1 cellular context compared by ENCODE assay signal in genomic region chr17:50626037-50626574, GRCh38.
TF ChIP-seq lines count a peak whose summit lies in the region.

No MANE protein-coding gene starts in this region.

TF ChIP-seq in HepG2, 621 proteins besides CTCF, POLR2A, EP300 and RAD21 (continued from another document and continues in another):
- TF ChIP-seq SCMH1 (CRISPR knock-in tag; IDR thresholded peaks at IDR 0.05; ENCODE audit: borderline replicate concordance), result no peak
- peak; percentile 37; the same call in 1 of the 2 replicates for TF ChIP-seq ELF1 (CRISPR knock-in tag; IDR thresholded peaks at IDR 0.05)
- no peak for TF ChIP-seq MEF2D (CRISPR knock-in tag; IDR thresholded peaks at IDR 0.05)
- TF ChIP-seq ZFP1 (CRISPR knock-in tag; IDR thresholded peaks at IDR 0.05), result no peak
- TF ChIP-seq PCBP1 (IDR thresholded peaks at IDR 0.05; ENCODE audit: borderline replicate concordance, low read depth, low read length), result no peak
- no peak; the same call in 1 of the 2 replicates for TF ChIP-seq ZNF451 (CRISPR knock-in tag; IDR thresholded peaks at IDR 0.05)
- TF ChIP-seq POLR2AphosphoS5 (IDR thresholded peaks at IDR 0.05; ENCODE audit: low read depth, low read length), result no peak
- TF ChIP-seq ZNF777 (CRISPR knock-in tag; IDR thresholded peaks at IDR 0.05), result peak; percentile 57; the same call in 1 of the 2 replicates
- TF ChIP-seq, protein P1, sequence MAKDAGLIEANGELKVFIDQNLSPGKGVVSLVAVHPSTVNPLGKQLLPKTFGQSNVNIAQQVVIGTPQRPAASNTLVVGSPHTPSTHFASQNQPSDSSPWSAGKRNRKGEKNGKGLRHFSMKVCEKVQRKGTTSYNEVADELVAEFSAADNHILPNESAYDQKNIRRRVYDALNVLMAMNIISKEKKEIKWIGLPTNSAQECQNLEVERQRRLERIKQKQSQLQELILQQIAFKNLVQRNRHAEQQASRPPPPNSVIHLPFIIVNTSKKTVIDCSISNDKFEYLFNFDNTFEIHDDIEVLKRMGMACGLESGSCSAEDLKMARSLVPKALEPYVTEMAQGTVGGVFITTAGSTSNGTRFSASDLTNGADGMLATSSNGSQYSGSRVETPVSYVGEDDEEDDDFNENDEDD (CRISPR knock-in tag; IDR thresholded peaks at IDR 0.05; ENCODE audit: borderline replicate concordance), result no peak
- no peak for TF ChIP-seq ZNF781 (CRISPR knock-in tag; IDR thresholded peaks at IDR 0.05; ENCODE audit: borderline replicate concordance, not compliant biosample characterization)
- no peak for TF ChIP-seq ZHX2 (IDR thresholded peaks at IDR 0.05; ENCODE audit: low read depth)
- no peak for TF ChIP-seq ZHX2 (CRISPR knock-in tag; IDR thresholded peaks at IDR 0.05; ENCODE audit: borderline replicate concordance)
- no peak for TF ChIP-seq NFYB (CRISPR knock-in tag; IDR thresholded peaks at IDR 0.05)
- TF ChIP-seq, protein P2, sequence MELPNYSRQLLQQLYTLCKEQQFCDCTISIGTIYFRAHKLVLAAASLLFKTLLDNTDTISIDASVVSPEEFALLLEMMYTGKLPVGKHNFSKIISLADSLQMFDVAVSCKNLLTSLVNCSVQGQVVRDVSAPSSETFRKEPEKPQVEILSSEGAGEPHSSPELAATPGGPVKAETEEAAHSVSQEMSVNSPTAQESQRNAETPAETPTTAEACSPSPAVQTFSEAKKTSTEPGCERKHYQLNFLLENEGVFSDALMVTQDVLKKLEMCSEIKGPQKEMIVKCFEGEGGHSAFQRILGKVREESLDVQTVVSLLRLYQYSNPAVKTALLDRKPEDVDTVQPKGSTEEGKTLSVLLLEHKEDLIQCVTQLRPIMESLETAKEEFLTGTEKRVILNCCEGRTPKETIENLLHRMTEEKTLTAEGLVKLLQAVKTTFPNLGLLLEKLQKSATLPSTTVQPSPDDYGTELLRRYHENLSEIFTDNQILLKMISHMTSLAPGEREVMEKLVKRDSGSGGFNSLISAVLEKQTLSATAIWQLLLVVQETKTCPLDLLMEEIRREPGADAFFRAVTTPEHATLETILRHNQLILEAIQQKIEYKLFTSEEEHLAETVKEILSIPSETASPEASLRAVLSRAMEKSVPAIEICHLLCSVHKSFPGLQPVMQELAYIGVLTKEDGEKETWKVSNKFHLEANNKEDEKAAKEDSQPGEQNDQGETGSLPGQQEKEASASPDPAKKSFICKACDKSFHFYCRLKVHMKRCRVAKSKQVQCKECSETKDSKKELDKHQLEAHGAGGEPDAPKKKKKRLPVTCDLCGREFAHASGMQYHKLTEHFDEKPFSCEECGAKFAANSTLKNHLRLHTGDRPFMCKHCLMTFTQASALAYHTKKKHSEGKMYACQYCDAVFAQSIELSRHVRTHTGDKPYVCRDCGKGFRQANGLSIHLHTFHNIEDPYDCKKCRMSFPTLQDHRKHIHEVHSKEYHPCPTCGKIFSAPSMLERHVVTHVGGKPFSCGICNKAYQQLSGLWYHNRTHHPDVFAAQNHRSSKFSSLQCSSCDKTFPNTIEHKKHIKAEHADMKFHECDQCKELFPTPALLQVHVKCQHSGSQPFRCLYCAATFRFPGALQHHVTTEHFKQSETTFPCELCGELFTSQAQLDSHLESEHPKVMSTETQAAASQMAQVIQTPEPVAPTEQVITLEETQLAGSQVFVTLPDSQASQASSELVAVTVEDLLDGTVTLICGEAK (IDR thresholded peaks at IDR 0.05), result no peak
- TF ChIP-seq, protein P2 (CRISPR knock-in tag; IDR thresholded peaks at IDR 0.05), result 0 out of 2 replicates have a peak, but pooled peaks have one; percentile 54
- TF ChIP-seq SOX13 (IDR thresholded peaks at IDR 0.05), result no peak
- 0 out of 4 replicates have a peak, but pooled peaks of 1 of the 2 experiments have one; percentile 25 for TF ChIP-seq SOX13 (CRISPR knock-in tag; conservative IDR thresholded peaks at IDR 0.05 in 1 of 2, IDR thresholded peaks at IDR 0.05 in 1 of 2)
- no peak for TF ChIP-seq MLLT10 (CRISPR knock-in tag; IDR thresholded peaks at IDR 0.05)
- TF ChIP-seq ZFP36L1 (CRISPR knock-in tag; IDR thresholded peaks at IDR 0.05), result no peak
- TF ChIP-seq ZNF326 (CRISPR knock-in tag; IDR thresholded peaks at IDR 0.05; ENCODE audit: borderline replicate concordance), result no peak
- no peak for TF ChIP-seq NCOR1 (IDR thresholded peaks at IDR 0.05; ENCODE audit: borderline replicate concordance, low read length)
- no peak for TF ChIP-seq REXO4 (CRISPR knock-in tag; IDR thresholded peaks at IDR 0.05; ENCODE audit: borderline replicate concordance)
- TF ChIP-seq, protein P3, sequence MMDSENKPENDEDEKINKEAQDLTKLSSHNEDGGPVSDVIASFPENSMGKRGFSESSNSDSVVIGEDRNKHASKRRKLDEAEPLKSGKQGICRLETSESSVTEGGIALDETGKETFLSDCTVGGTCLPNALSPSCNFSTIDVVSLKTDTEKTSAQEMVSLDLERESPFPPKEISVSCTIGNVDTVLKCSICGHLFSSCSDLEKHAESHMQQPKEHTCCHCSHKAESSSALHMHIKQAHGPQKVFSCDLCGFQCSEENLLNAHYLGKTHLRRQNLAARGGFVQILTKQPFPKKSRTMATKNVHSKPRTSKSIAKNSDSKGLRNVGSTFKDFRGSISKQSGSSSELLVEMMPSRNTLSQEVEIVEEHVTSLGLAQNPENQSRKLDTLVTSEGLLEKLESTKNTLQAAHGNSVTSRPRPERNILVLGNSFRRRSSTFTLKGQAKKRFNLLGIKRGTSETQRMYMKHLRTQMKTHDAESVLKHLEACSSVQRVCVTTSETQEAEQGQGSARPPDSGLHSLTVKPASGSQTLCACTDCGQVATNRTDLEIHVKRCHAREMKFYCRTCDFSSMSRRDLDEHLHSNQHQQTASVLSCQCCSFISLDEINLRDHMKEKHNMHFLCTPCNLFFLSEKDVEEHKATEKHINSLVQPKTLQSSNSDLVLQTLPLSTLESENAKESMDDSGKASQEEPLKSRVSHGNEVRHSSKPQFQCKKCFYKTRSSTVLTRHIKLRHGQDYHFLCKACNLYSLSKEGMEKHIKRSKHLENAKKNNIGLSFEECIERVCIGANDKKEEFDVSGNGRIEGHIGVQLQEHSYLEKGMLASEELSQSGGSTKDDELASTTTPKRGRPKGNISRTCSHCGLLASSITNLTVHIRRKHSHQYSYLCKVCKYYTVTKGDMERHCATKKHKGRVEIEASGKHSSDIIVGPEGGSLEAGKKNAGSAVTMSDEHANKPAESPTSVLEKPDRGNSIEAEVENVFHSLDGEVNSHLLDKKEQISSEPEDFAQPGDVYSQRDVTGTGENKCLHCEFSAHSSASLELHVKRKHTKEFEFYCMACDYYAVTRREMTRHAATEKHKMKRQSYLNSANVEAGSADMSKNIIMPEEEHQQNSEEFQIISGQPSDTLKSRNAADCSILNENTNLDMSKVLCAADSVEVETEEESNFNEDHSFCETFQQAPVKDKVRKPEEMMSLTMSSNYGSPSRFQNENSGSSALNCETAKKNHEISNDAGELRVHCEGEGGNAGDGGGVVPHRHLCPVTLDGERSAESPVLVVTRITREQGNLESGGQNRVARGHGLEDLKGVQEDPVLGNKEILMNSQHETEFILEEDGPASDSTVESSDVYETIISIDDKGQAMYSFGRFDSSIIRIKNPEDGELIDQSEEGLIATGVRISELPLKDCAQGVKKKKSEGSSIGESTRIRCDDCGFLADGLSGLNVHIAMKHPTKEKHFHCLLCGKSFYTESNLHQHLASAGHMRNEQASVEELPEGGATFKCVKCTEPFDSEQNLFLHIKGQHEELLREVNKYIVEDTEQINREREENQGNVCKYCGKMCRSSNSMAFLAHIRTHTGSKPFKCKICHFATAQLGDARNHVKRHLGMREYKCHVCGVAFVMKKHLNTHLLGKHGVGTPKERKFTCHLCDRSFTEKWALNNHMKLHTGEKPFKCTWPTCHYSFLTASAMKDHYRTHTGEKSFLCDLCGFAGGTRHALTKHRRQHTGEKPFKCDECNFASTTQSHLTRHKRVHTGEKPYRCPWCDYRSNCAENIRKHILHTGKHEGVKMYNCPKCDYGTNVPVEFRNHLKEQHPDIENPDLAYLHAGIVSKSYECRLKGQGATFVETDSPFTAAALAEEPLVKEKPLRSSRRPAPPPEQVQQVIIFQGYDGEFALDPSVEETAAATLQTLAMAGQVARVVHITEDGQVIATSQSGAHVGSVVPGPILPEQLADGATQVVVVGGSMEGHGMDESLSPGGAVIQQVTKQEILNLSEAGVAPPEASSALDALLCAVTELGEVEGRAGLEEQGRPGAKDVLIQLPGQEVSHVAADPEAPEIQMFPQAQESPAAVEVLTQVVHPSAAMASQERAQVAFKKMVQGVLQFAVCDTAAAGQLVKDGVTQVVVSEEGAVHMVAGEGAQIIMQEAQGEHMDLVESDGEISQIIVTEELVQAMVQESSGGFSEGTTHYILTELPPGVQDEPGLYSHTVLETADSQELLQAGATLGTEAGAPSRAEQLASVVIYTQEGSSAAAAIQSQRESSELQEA (CRISPR knock-in tag; IDR thresholded peaks at IDR 0.05; ENCODE audit: not compliant biosample characterization), result no peak
- TF ChIP-seq, protein P4, sequence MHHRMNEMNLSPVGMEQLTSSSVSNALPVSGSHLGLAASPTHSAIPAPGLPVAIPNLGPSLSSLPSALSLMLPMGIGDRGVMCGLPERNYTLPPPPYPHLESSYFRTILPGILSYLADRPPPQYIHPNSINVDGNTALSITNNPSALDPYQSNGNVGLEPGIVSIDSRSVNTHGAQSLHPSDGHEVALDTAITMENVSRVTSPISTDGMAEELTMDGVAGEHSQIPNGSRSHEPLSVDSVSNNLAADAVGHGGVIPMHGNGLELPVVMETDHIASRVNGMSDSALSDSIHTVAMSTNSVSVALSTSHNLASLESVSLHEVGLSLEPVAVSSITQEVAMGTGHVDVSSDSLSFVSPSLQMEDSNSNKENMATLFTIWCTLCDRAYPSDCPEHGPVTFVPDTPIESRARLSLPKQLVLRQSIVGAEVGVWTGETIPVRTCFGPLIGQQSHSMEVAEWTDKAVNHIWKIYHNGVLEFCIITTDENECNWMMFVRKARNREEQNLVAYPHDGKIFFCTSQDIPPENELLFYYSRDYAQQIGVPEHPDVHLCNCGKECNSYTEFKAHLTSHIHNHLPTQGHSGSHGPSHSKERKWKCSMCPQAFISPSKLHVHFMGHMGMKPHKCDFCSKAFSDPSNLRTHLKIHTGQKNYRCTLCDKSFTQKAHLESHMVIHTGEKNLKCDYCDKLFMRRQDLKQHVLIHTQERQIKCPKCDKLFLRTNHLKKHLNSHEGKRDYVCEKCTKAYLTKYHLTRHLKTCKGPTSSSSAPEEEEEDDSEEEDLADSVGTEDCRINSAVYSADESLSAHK (CRISPR knock-in tag; IDR thresholded peaks at IDR 0.05; ENCODE audit: borderline replicate concordance), result no peak
- no peak for TF ChIP-seq MZF1 (CRISPR knock-in tag; IDR thresholded peaks at IDR 0.05; ENCODE audit: borderline replicate concordance)
- TF ChIP-seq IRX3 (CRISPR knock-in tag; IDR thresholded peaks at IDR 0.05; ENCODE audit: borderline replicate concordance, low read depth), result no peak
- no peak for TF ChIP-seq ZFYVE20 (CRISPR knock-in tag; IDR thresholded peaks at IDR 0.05; ENCODE audit: borderline replicate concordance, low read depth)
- 0 out of 2 replicates have a peak, but pooled peaks have one; percentile 16 for TF ChIP-seq HMG20B (CRISPR knock-in tag; conservative IDR thresholded peaks at IDR 0.05)
